8 cellular contexts compared by ENCODE assay signal in genomic region chr5:87413116-87413645, GRCh38. TPM values are rescaled to one million over a fixed set of nuclear protein-coding genes. Genes with fewer than 3 reads are reported as not detected.
DNase-seq lines count a peak whose midpoint lies in the region; ATAC-seq, FAIRE-seq and TF ChIP-seq lines count a peak whose summit lies in the region.

No MANE protein-coding gene starts in this region.

- peak overlapping the region; percentile 99 for H3K4me3 Mint-ChIP-seq in activated T-helper 1 cell treated with anti-CD3 and anti-CD28 coated beads, Interleukin-12 subunit alpha, Interleukin-12 subunit beta, Interleukin-2, Interleukin-4 antibody, amounts not matched to agents 30 ng/mL and 10 ng/mL and 1 ng/mL, durations not matched to agents 14 hours and 24 hours and 36 hours

- H3K4me1 ChIP-seq in kidney (ENCODE audit: control insufficient read depth in 1 of 2, insufficient read depth in 1 of 2, low read depth in 1 of 2, low read length in 2 of 2) (peaks cover 0 to 5% of the 10 kb centered on the region in 2 donors), tibial artery (peaks cover 0 to 28% (median 12%) of the 10 kb centered on the region in 4 donors)

- H3K27ac ChIP-seq in kidney (ENCODE audit: low read depth in 2 of 2, low read length in 2 of 2) (peak overlapping the region; percentile 95 to 96), tibial artery (peak overlapping the region; percentile 98 to 99)

- POLR2A ChIA-PET in AG04449 (lab: Yijun Ruan, JAX): no interaction called here

- H3K27me3 Mint-ChIP-seq in activated T-helper 1 cell treated with anti-CD3 and anti-CD28 coated beads, Interleukin-12 subunit alpha, Interleukin-12 subunit beta, Interleukin-2, Interleukin-4 antibody, amounts not matched to agents 30 ng/mL and 10 ng/mL and 1 ng/mL, durations not matched to agents 14 hours and 24 hours and 36 hours (ENCODE audit: insufficient read depth): no peaks in the 10 kb centered on the region

- DNase-seq in AG04449 (ENCODE audit: low read depth, low spot score) (no peak), kidney (no peak), tibial artery (no peak), GM19240 (ENCODE audit: insufficient read length, low spot score) (no peak)
- no peak for DNase-seq in activated T-helper 1 cell treated with anti-CD3 and anti-CD28 coated beads, Interleukin-12 subunit alpha, Interleukin-12 subunit beta, Interleukin-2, Interleukin-4 antibody, amounts not matched to agents 30 ng/mL and 10 ng/mL and 1 ng/mL, durations not matched to agents 14 hours and 24 hours and 36 hours (ENCODE audit: low spot score)
- DNase-seq in stimulated activated CD4-positive, alpha-beta T cell treated with anti-CD3 and anti-CD28 coated beads, Interleukin-12 subunit alpha, Interleukin-12 subunit beta, amount 100 ng/mL, for 4 hours: no peak

- H3K27me3 ChIP-seq in tibial artery: no peaks in the 10 kb centered on the region

- intact Hi-C loops in activated T-helper 1 cell treated with anti-CD3 and anti-CD28 coated beads, Interleukin-12 subunit alpha, Interleukin-12 subunit beta, Interleukin-2, Interleukin-4 antibody, amounts not matched to agents 30 ng/mL and 10 ng/mL and 1 ng/mL, durations not matched to agents 14 hours and 24 hours and 36 hours (cut with micrococcal nuclease): loop anchor here (2.0 to 10.0 kb wide), 7 partner anchors 72 to 1252 kb away; partner anchors contain the start of gene TMEM161B
- intact Hi-C loops in kidney (cut with DNase I): no loop called here
- intact Hi-C loops in tibial artery (cut with DNase I; ENCODE audit: low total_unique reads): loop anchor here (10.0 kb wide), 1 partner anchor 148 kb away; the partner anchor contains the start of gene RASA1

- CTCF ChIA-PET in AG04449 (lab: Yijun Ruan, JAX): interaction anchor here (1.2 to 1.7 kb wide), 2 partner anchors 9 to 15 kb away, joined by 3 to 4 read pairs; no protein-coding TSS in a partner anchor

- ATAC-seq in GM18907 (IDR thresholded peaks at IDR 0.05; ENCODE audit: unreplicated experiment): peak; percentile 18
- peak; percentile 2 for ATAC-seq in HG03139 (IDR thresholded peaks at IDR 0.05; ENCODE audit: unreplicated experiment)

- peak overlapping the region; percentile 43 to 89 for H3K9ac ChIP-seq in kidney (ENCODE audit: low read length in 2 of 2)

- H3K9me3 ChIP-seq in kidney (ENCODE audit: control insufficient read depth in 1 of 2, low read length in 2 of 2) (no peaks in the 10 kb centered on the region), tibial artery (no peaks in the 10 kb centered on the region)

- H3K4me3 ChIP-seq in AG04449 (ENCODE audit: low read depth, low read length) (peak overlapping the region; percentile 54), kidney (ENCODE audit: low read length in 2 of 2) (peak overlapping the region; percentile 85 to 99), tibial artery (peak overlapping the region; percentile 86 to 90)

- H3K4me1 Mint-ChIP-seq in activated T-helper 1 cell treated with anti-CD3 and anti-CD28 coated beads, Interleukin-12 subunit alpha, Interleukin-12 subunit beta, Interleukin-2, Interleukin-4 antibody, amounts not matched to agents 30 ng/mL and 10 ng/mL and 1 ng/mL, durations not matched to agents 14 hours and 24 hours and 36 hours (ENCODE audit: low read depth): peaks cover 36% of the 10 kb centered on the region

- TF ChIP-seq CTCF in AG04449 (IDR thresholded peaks at IDR 0.05; ENCODE audit: insufficient read depth, low read length, missing control alignments) (no peak), kidney (IDR thresholded peaks at IDR 0.05; ENCODE audit: borderline replicate concordance, extremely low read depth, insufficient read depth) (no peak), tibial artery (IDR thresholded peaks at IDR 0.05) (no peak)

- no peaks in the 10 kb centered on the region for H3K9me3 Mint-ChIP-seq in activated T-helper 1 cell treated with anti-CD3 and anti-CD28 coated beads, Interleukin-12 subunit alpha, Interleukin-12 subunit beta, Interleukin-2, Interleukin-4 antibody, amounts not matched to agents 30 ng/mL and 10 ng/mL and 1 ng/mL, durations not matched to agents 14 hours and 24 hours and 36 hours

- FAIRE-seq in kidney (lab: Jason Lieb, UNC): no peak

- H3K27ac Mint-ChIP-seq in activated T-helper 1 cell treated with anti-CD3 and anti-CD28 coated beads, Interleukin-12 subunit alpha, Interleukin-12 subunit beta, Interleukin-2, Interleukin-4 antibody, amounts not matched to agents 30 ng/mL and 10 ng/mL and 1 ng/mL, durations not matched to agents 14 hours and 24 hours and 36 hours: peak overlapping the region; percentile 94

- H3K36me3 ChIP-seq in kidney (ENCODE audit: control insufficient read depth in 1 of 2, insufficient read depth in 2 of 2, low read length in 2 of 2) (peaks cover 8 to 19% of the 10 kb centered on the region in 2 donors), tibial artery (peaks cover 9 to 17% (median 15%) of the 10 kb centered on the region in 3 donors)

- H3K36me3 Mint-ChIP-seq in activated T-helper 1 cell treated with anti-CD3 and anti-CD28 coated beads, Interleukin-12 subunit alpha, Interleukin-12 subunit beta, Interleukin-2, Interleukin-4 antibody, amounts not matched to agents 30 ng/mL and 10 ng/mL and 1 ng/mL, durations not matched to agents 14 hours and 24 hours and 36 hours (ENCODE audit: low read depth): peaks cover 24% of the 10 kb centered on the region

RNA-seq across cellular contexts. Expression of gene CCNH, which starts 0.5 kb away (rescaled TPM):
- 77.6 and 80.9 TPM in 2 replicates for total RNA-seq in activated T-helper 1 cell treated with anti-CD3 and anti-CD28 coated beads, Interleukin-12 subunit alpha, Interleukin-12 subunit beta, Interleukin-2, Interleukin-4 antibody, amounts not matched to agents 30 ng/mL and 10 ng/mL and 1 ng/mL, durations not matched to agents 14 hours and 24 hours and 36 hours
- total RNA-seq in kidney: 52.6 TPM
- 49.7 TPM for polyA plus RNA-seq in kidney (ENCODE audit: insufficient read depth, low read depth, low replicate concordance)
